ENCODE assay signal across 27 cellular contexts in genomic region chr20:24116611-24117010, GRCh38.
"Had no signal": no experiment of that assay in that cellular context is flagged by ENCODE, and none has a peak within 500 bp of the region (broad histone marks: within the 10 kb centered on the region; RNA-seq: fewer than 3 reads in every experiment).

No MANE protein-coding gene starts in this region.

- H3K9me3 ChIP-seq: body of pancreas, MG63 had no signal

- H3K4me3 ChIP-seq: body of pancreas, MG63, SK-N-MC had no signal

- H3K9me3 Mint-ChIP-seq: activated naive CD4-positive, alpha-beta T cell treated with anti-CD3 and anti-CD28 coated beads, Interleukin-2, amount 50 U/mL, for 24 hours; activated T-cell treated with anti-CD3 and anti-CD28 coated beads, Interleukin-2, amount 50 U/mL, for 24 hours; activated T-helper 1 cell treated with anti-CD3 and anti-CD28 coated beads, Interleukin-12 subunit alpha, Interleukin-12 subunit beta, Interleukin-2, Interleukin-4 antibody, amounts not matched to agents 30 ng/mL and 10 ng/mL and 1 ng/mL, durations not matched to agents 14 hours and 24 hours and 36 hours; central memory CD8-positive, alpha-beta T cell; T-helper 1 cell treated with Interleukin-12 subunit alpha and Interleukin-12 subunit beta and Interleukin-4 antibody, amounts not matched to agents 30 μg/mL and 1 μg/mL, for 36 hours had no signal

- H3K4me3 Mint-ChIP-seq: activated CD8-positive, alpha-beta T cell treated with anti-CD3 and anti-CD28 coated beads, Interleukin-2, amount 10 ng/mL, durations not matched to agents 7 days and 5 days; activated naive CD4-positive, alpha-beta T cell treated with anti-CD3 and anti-CD28 coated beads, Interleukin-2, amount 50 U/mL, for 24 hours; activated T-cell treated with anti-CD3 and anti-CD28 coated beads, Interleukin-2, amount 50 U/mL, for 24 hours; activated T-helper 1 cell treated with anti-CD3 and anti-CD28 coated beads, Interleukin-12 subunit alpha, Interleukin-12 subunit beta, Interleukin-2, Interleukin-4 antibody, amounts not matched to agents 30 ng/mL and 10 ng/mL and 1 ng/mL, durations not matched to agents 14 hours and 24 hours and 36 hours; central memory CD8-positive, alpha-beta T cell; T-helper 1 cell treated with Interleukin-12 subunit alpha and Interleukin-12 subunit beta and Interleukin-4 antibody, amounts not matched to agents 30 μg/mL and 1 μg/mL, for 36 hours had no signal

- H3K27ac ChIP-seq: body of pancreas, SK-N-MC had no signal

- H3K4me1 Mint-ChIP-seq: activated naive CD4-positive, alpha-beta T cell treated with anti-CD3 and anti-CD28 coated beads, Interleukin-2, amount 50 U/mL, for 24 hours; central memory CD8-positive, alpha-beta T cell had no signal

- H3K27ac Mint-ChIP-seq: activated CD8-positive, alpha-beta T cell treated with anti-CD3 and anti-CD28 coated beads, Interleukin-2, amount 10 ng/mL, durations not matched to agents 7 days and 5 days; activated naive CD4-positive, alpha-beta T cell treated with anti-CD3 and anti-CD28 coated beads, Interleukin-2, amount 50 U/mL, for 24 hours; activated T-cell treated with anti-CD3 and anti-CD28 coated beads, Interleukin-2, amount 50 U/mL, for 24 hours; activated T-helper 1 cell treated with anti-CD3 and anti-CD28 coated beads, Interleukin-12 subunit alpha, Interleukin-12 subunit beta, Interleukin-2, Interleukin-4 antibody, amounts not matched to agents 30 ng/mL and 10 ng/mL and 1 ng/mL, durations not matched to agents 14 hours and 24 hours and 36 hours; T-helper 1 cell treated with Interleukin-12 subunit alpha and Interleukin-12 subunit beta and Interleukin-4 antibody, amounts not matched to agents 30 μg/mL and 1 μg/mL, for 36 hours had no signal

- DNase-seq: activated CD4-positive, alpha-beta T cell treated with anti-CD3 and anti-CD28 coated beads for 4 hours; activated CD8-positive, alpha-beta T cell treated with anti-CD3 and anti-CD28 coated beads, Interleukin-2, amount 10 ng/mL, durations not matched to agents 7 days and 5 days; activated effector memory CD4-positive, alpha-beta T cell treated with Interleukin-2 at 50 U/mL for 16 hours; activated naive CD4-positive, alpha-beta T cell; activated T-cell treated with anti-CD3 and anti-CD28 coated beads, Interleukin-2, amount 50 U/mL, for 24 hours; aorta; body of pancreas; cortex of kidney; MG63; MV-4-11; NCI-H1092 treated with DMSO at 0.1 percent for 48 hours; NCI-H1436 treated with DMSO at 0.1 percent for 48 hours; NCI-H187; NCI-H2081; NCI-H2171; NCI-H2227 treated with DMSO at 0.1 percent for 48 hours; NCI-H446 treated with DMSO at 0.1 percent for 48 hours; NCI-H526 treated with DMSO at 0.1 percent for 48 hours; PC-3; SHP77 treated with DMSO at 0.1 percent for 48 hours; SW 1271 had no signal

- H3K36me3 ChIP-seq: MG63 had no signal

- H3K27me3 ChIP-seq: body of pancreas, MG63 had no signal

- H3K36me3 Mint-ChIP-seq: activated naive CD4-positive, alpha-beta T cell treated with anti-CD3 and anti-CD28 coated beads, Interleukin-2, amount 50 U/mL, for 24 hours had no signal

- ATAC-seq: activated CD4-positive, CD25-positive, alpha-beta regulatory T cell treated with anti-CD3 and anti-CD28 coated beads, Interleukin-2, amount 50 U/mL, for 24 hours; activated CD8-positive, alpha-beta T cell treated with anti-CD3 and anti-CD28 coated beads, Interleukin-2, amount 10 ng/mL, durations not matched to agents 7 days and 5 days; body of pancreas; PC-3 had no signal

- H3K27me3 Mint-ChIP-seq: activated naive CD4-positive, alpha-beta T cell treated with anti-CD3 and anti-CD28 coated beads, Interleukin-2, amount 50 U/mL, for 24 hours had no signal
